ENCODE assay signal across 13 cellular contexts in genomic region chr16:71360378-71360777, GRCh38. TPM values are rescaled to one million over a fixed set of nuclear protein-coding genes. Genes with fewer than 3 reads are reported as not detected.
DNase-seq lines count a peak whose midpoint lies in the region; ATAC-seq, FAIRE-seq and TF ChIP-seq lines count a peak whose summit lies in the region.
"Had no signal": no experiment of that assay in that cellular context is flagged by ENCODE, and none has a peak within 500 bp of the region (broad histone marks: within the 10 kb centered on the region; RNA-seq: fewer than 3 reads in every experiment).

No MANE protein-coding gene starts in this region.

- peak; percentile 83 for DNase-seq in Daoy (ENCODE audit: low read depth)
- peak; percentile 49 to 95 for DNase-seq in PC-9
- DNase-seq in H1 (ENCODE audit: low read depth in 1 of 2, low spot score in 2 of 2): no peak
- DNase-seq in mucosa of gallbladder (ENCODE audit: low spot score): peak; percentile 32
- no peak for DNase-seq in activated gamma-delta T cell (lab: John Stamatoyannopoulos, UW)
- no peak for DNase-seq in CD14-positive monocyte (ENCODE audit: low spot score)
- no peak for DNase-seq in NOMO-1 treated with dmso at 0.1 percent for 144 hours (lab: John Stamatoyannopoulos, UW; ENCODE audit: unreplicated experiment)
- DNase-seq: SHP77 treated with DMSO at 0.1 percent for 48 hours; stimulated activated CD4-positive, alpha-beta T cell treated with anti-CD3 and anti-CD28 coated beads, Interleukin-4, amount 100 ng/mL, for 24 hours had no signal

- no peak overlapping the region for H2AK5ac ChIP-seq in H1 (ENCODE audit: low read depth, low read length)

- H3K36me3 ChIP-seq in PC-9 (ENCODE audit: low read depth) (peaks cover 43% of the 10 kb centered on the region), H1 (ENCODE audit: control insufficient read depth in 2 of 4, insufficient read depth in 4 of 4, low read length in 3 of 4) (no peaks in the 10 kb centered on the region)
- H3K36me3 ChIP-seq: breast epithelium, tibial nerve had no signal

- H2BK120ac ChIP-seq in H1 (replicated peaks; ENCODE audit: low read depth, low read length): no peak overlapping the region

- CTCF ChIA-PET in PC-9 (lab: Charles Lee) (interaction anchor here (0.9 kb wide), 1 partner anchor 49 kb away, joined by 4 read pairs; no protein-coding TSS in a partner anchor), H1 (lab: Charles Lee; ENCODE audit: partially characterized antibody) (interaction anchor here (0.6 to 6.7 kb wide), 5 partner anchors 9 to 678 kb away, joined by 3 to 54 read pairs (median 18); no protein-coding TSS in a partner anchor)

- no peak overlapping the region for H4K5ac ChIP-seq in H1 (ENCODE audit: insufficient read length, low read depth, low read length)

- H2BK20ac ChIP-seq in H1 (ENCODE audit: low read length): 0 out of 2 replicates have a peak overlapping the region, but pooled peaks have one; percentile 34

- no peak overlapping the region for H3K56ac ChIP-seq in H1 (replicated peaks; ENCODE audit: insufficient read length, low read depth, low read length)

- H3K4me1 ChIP-seq in PC-9 (replicated peaks; ENCODE audit: insufficient read depth): peaks cover 37% of the 10 kb centered on the region
- peaks cover 0 to 12% (median 6%) of the 10 kb centered on the region in 4 experiments; a peak in 5 of 7 replicates for H3K4me1 ChIP-seq in H1 (replicated peaks in 1 of 4; ENCODE audit: control insufficient read depth in 3 of 4, insufficient read depth in 4 of 4, low read length in 3 of 4)
- H3K4me1 ChIP-seq: breast epithelium had no signal

- peaks cover 11 to 26% (median 13%) of the 10 kb centered on the region in 3 donors for H3K27me3 Mint-ChIP-seq in CD14-positive monocyte (ENCODE audit: low read depth in 3 of 3)

- H3K4me2 ChIP-seq in PC-9 (peak overlapping the region; percentile 93), H1 (ENCODE audit: insufficient read depth in 1 of 2, low read depth in 2 of 2, low read length in 2 of 2) (no peak overlapping the region)
- H3K4me2 ChIP-seq: GM23338 had no signal

- H4K91ac ChIP-seq in H1 (replicated peaks; ENCODE audit: insufficient read length, low read length): no peak overlapping the region

- H2BK15ac ChIP-seq in H1 (ENCODE audit: low read length): no peak overlapping the region

- WGBS in H1 (ENCODE audit: extremely low coverage in 1 of 2, insufficient coverage in 1 of 2, insufficient read length in 1 of 2, insufficient replicate concordance in 2 of 2, low coverage in 1 of 2, low lambda C conversion rate in 2 of 2, missing lambda C conversion rate in 1 of 2), 2 experiments: 97% methylated on average over 2 of the region's 2 CpGs; no CpG with 5 or more reads in 1 of the 2 experiments

- H3K4me1 Mint-ChIP-seq in CD14-positive monocyte: peaks cover 4% of the 10 kb centered on the region

- peaks cover 35% of the 10 kb centered on the region; the same call in 1 of the 2 replicates for H3F3A ChIP-seq in PC-9 (ENCODE audit: insufficient read depth, low read depth)

- BruUV-seq in PC-9 (replicated peaks; lab: Mats Ljungman, UMichigan): no TSS peak

- H3K9me3 ChIP-seq in PC-9 (ENCODE audit: insufficient read depth, low read depth) (no peaks in the 10 kb centered on the region), H1 (ENCODE audit: insufficient read depth in 2 of 2, low read depth in 1 of 2, low read length in 1 of 2) (no peaks in the 10 kb centered on the region)
- H3K9me3 ChIP-seq: breast epithelium, tibial nerve had no signal

- no peak overlapping the region for H3K27ac Mint-ChIP-seq in CD14-positive monocyte
- H3K27ac Mint-ChIP-seq: GM23338 had no signal

- TF ChIP-seq EP300 in H1 (IDR thresholded peaks at IDR 0.05; ENCODE audit: borderline replicate concordance in 1 of 2, low read depth in 2 of 2, low read length in 2 of 2): no peak

- TF ChIP-seq RAD21 in H1 (IDR thresholded peaks at IDR 0.05 in 1 of 2, conservative IDR thresholded peaks at IDR 0.05 in 1 of 2; ENCODE audit: low read depth in 2 of 2, low read length in 2 of 2): no peak

- H3K79me1 ChIP-seq in H1 (ENCODE audit: low read depth, low read length): no peaks in the 10 kb centered on the region

- H3K23ac ChIP-seq in H1 (ENCODE audit: insufficient read length): no peak overlapping the region

- H2BK12ac ChIP-seq in H1 (ENCODE audit: low read depth, low read length): no peak overlapping the region

- H2BK5ac ChIP-seq in H1 (ENCODE audit: low read depth, low read length): no peak overlapping the region

- H3K18ac ChIP-seq in H1 (ENCODE audit: extremely low read depth, low read length): no peak overlapping the region

- no peak overlapping the region for H3K4me3 Mint-ChIP-seq in CD14-positive monocyte
- H3K4me3 Mint-ChIP-seq: GM23338 had no signal

- H3K9ac ChIP-seq in H1 (replicated peaks in 1 of 4; ENCODE audit: extremely low read depth in 1 of 4, low read depth in 3 of 4, low read length in 3 of 4): no peak overlapping the region

- H4K8ac ChIP-seq in H1 (ENCODE audit: extremely low read depth, insufficient read depth, low read length): no peak overlapping the region

- POLR2A ChIA-PET in PC-9 (lab: Charles Lee; ENCODE audit: unreplicated experiment): no interaction called here
- POLR2A ChIA-PET in H1 (lab: Charles Lee; ENCODE audit: partially characterized antibody): interaction anchor here (0.9 to 1.0 kb wide), 2 partner anchors 12 to 25 kb away, joined by 3 read pairs; no protein-coding TSS in a partner anchor

- H3K27ac ChIP-seq in PC-9 (peak overlapping the region; percentile 85), H1 (ENCODE audit: low read depth, low read length) (no peak overlapping the region)
- H3K27ac ChIP-seq: tibial nerve had no signal

- no peak for FAIRE-seq in H1 (lab: Jason Lieb, UNC)

- TF ChIP-seq CTCF in PC-9 (conservative IDR thresholded peaks at IDR 0.05) (no peak), H1 (IDR thresholded peaks at IDR 0.05; ENCODE audit: control extremely low read depth in 1 of 3, insufficient read depth in 1 of 3, low read depth in 1 of 3, low read length in 3 of 3) (no peak), CD14-positive monocyte (IDR thresholded peaks at IDR 0.05) (no peak)

- H3K4ac ChIP-seq in H1 (replicated peaks; ENCODE audit: insufficient read length, low read depth, low read length): no peak overlapping the region

- H4K20me1 ChIP-seq in PC-9 (ENCODE audit: insufficient read depth) (peaks cover 49% of the 10 kb centered on the region), H1 (replicated peaks in 1 of 2; ENCODE audit: control insufficient read depth in 1 of 2, insufficient read depth in 2 of 2, low read length in 2 of 2) (no peaks in the 10 kb centered on the region)

- no peak for ATAC-seq in GM21526 (IDR thresholded peaks at IDR 0.05; ENCODE audit: low FRiP score, unreplicated experiment)
- ATAC-seq: GM23338 had no signal

- intact Hi-C loops in PC-9 (cut with micrococcal nuclease; ENCODE audit: unreplicated experiment) (loop anchor here (1.0 kb wide), 1 partner anchor 21 kb away; no protein-coding TSS in a partner anchor), CD14-positive monocyte (cut with micrococcal nuclease) (no loop called here)

- peaks cover 0 to 4% (median 0%) of the 10 kb centered on the region in 7 donors for H3K9me3 Mint-ChIP-seq in CD14-positive monocyte
- H3K9me3 Mint-ChIP-seq: GM23338 had no signal

- peaks cover 6% of the 10 kb centered on the region; the same call in 1 of the 2 replicates for H3K23me2 ChIP-seq in H1 (ENCODE audit: low read depth, low read length)

- H2AFZ ChIP-seq in PC-9 (no peak overlapping the region), H1 (ENCODE audit: low read length) (no peak overlapping the region)
- H2AFZ ChIP-seq: GM23338 had no signal

- no peak overlapping the region for H3K14ac ChIP-seq in H1 (ENCODE audit: insufficient read length)

- no peaks in the 10 kb centered on the region for H3K9me2 ChIP-seq in PC-9 (ENCODE audit: insufficient read depth)

- TF ChIP-seq POLR2A in H1 (IDR thresholded peaks at IDR 0.05; ENCODE audit: control extremely low read depth in 1 of 2, low read depth in 2 of 2, low read length in 2 of 2): no peak

- H3K27me3 ChIP-seq in PC-9 (ENCODE audit: insufficient read depth, low read depth) (no peaks in the 10 kb centered on the region), H1 (replicated peaks in 1 of 4; ENCODE audit: control insufficient read depth in 3 of 4, extremely low read depth in 1 of 4, insufficient read depth in 3 of 4, low read length in 3 of 4) (peaks cover 0 to 22% (median 18%) of the 10 kb centered on the region in 4 experiments; a peak in 6 of 7 replicates)

- no peaks in the 10 kb centered on the region for H3K36me3 Mint-ChIP-seq in CD14-positive monocyte

- H3K79me2 ChIP-seq in PC-9 (ENCODE audit: low read depth) (peaks cover 69% of the 10 kb centered on the region), H1 (ENCODE audit: control insufficient read depth in 1 of 2, insufficient read depth in 2 of 2, low read length in 2 of 2) (no peaks in the 10 kb centered on the region)

- H3K4me3 ChIP-seq in PC-9 (peak overlapping the region; percentile 99), H1 (ENCODE audit: extremely low read depth in 1 of 4, insufficient read depth in 2 of 4, low read depth in 3 of 4, low read length in 4 of 4) (no peak overlapping the region)
- H3K4me3 ChIP-seq: breast epithelium, GM23338, tibial nerve had no signal

TF ChIP-seq in H1, 55 proteins besides CTCF, POLR2A, EP300 and RAD21 (continues in another document):
- TF ChIP-seq RBBP5 (IDR thresholded peaks at IDR 0.05; ENCODE audit: borderline replicate concordance, low read depth, low read length) (no peak), ZNF274 (IDR thresholded peaks at IDR 0.05; ENCODE audit: borderline replicate concordance, extremely low read depth, low read length) (no peak), RXRA (IDR thresholded peaks at IDR 0.05; ENCODE audit: insufficient read depth, low read depth, low read length) (no peak), RFX5 (IDR thresholded peaks at IDR 0.05; ENCODE audit: borderline replicate concordance, low read depth, low read length) (no peak), GTF2F1 (IDR thresholded peaks at IDR 0.05; ENCODE audit: borderline replicate concordance, low read depth, low read length) (no peak), TCF12 (IDR thresholded peaks at IDR 0.05; ENCODE audit: low read depth, low read length) (no peak), TAF1 (IDR thresholded peaks at IDR 0.05; ENCODE audit: low read depth, low read length) (no peak), JUN (IDR thresholded peaks at IDR 0.05; ENCODE audit: low read depth, low read length) (no peak)

RNA-seq across cellular contexts. Expression of gene CALB2, which starts 1.9 kb away (rescaled TPM):
- 8.1 and 11.3 TPM in 2 replicates for total RNA-seq in Daoy (2014; rRNA removed; shearing (Covaris generic))
- total RNA-seq in PC-9 (2021): 107 and 135 TPM in 2 replicates
- total RNA-seq in H1 (2021; fragmentation: NEBNext Ultra II Directional; extraction: Animal tissue kit (Norgen Biotek cat#: 25700)): 1.9 and 2.7 TPM in 2 replicates
- 2.6 and 3.3 TPM in 2 replicates for polyA plus RNA-seq in H1 (2011; rRNA removed)
- polyA plus RNA-seq in H1 (2011; cell fraction: cytosol; rRNA removed): 2.9 TPM
- 2.2 TPM for polyA plus RNA-seq in H1 (2011; cell fraction: nucleus; rRNA removed)
- polyA plus RNA-seq in H1 (2012, experiment 1 of 2): 2.5 to 3.9 TPM (median 3.6 TPM) in 4 replicates
- polyA plus RNA-seq in H1 (2012, experiment 2 of 2): 3.7 TPM
- polyA plus RNA-seq in H1 (2013, experiment 1 of 2): 3.5 TPM
- 2.7 TPM for polyA plus RNA-seq in H1 (2013, experiment 2 of 2)
- polyA minus RNA-seq in H1 (2011; rRNA and poly(A)+ RNA removed): 2.3 and 2.5 TPM in 2 replicates
- not detected for polyA minus RNA-seq in H1 (2011; cell fraction: cytosol; rRNA and poly(A)+ RNA removed)
- polyA minus RNA-seq in H1 (2011; cell fraction: nucleus; rRNA and poly(A)+ RNA removed): 0.50 TPM
- 0.81 TPM for total RNA-seq in mucosa of gallbladder
- not detected for polyA plus RNA-seq in CD14-positive monocyte

Comparison
In these comparisons a context has a peak if more than half of its experiments do, and no peak if none do; other contexts are left out.
1. DNase-seq: peak in Daoy (single experiment), PC-9 (2 of 2) and mucosa of gallbladder (single experiment); none in H1 (0 of 2), activated gamma-delta T cell (single experiment), CD14-positive monocyte (single experiment) and NOMO-1 treated with dmso at 0.1 percent for 144 hours (single experiment).